8 cellular contexts compared by ENCODE assay signal in the genomic region with DNA sequence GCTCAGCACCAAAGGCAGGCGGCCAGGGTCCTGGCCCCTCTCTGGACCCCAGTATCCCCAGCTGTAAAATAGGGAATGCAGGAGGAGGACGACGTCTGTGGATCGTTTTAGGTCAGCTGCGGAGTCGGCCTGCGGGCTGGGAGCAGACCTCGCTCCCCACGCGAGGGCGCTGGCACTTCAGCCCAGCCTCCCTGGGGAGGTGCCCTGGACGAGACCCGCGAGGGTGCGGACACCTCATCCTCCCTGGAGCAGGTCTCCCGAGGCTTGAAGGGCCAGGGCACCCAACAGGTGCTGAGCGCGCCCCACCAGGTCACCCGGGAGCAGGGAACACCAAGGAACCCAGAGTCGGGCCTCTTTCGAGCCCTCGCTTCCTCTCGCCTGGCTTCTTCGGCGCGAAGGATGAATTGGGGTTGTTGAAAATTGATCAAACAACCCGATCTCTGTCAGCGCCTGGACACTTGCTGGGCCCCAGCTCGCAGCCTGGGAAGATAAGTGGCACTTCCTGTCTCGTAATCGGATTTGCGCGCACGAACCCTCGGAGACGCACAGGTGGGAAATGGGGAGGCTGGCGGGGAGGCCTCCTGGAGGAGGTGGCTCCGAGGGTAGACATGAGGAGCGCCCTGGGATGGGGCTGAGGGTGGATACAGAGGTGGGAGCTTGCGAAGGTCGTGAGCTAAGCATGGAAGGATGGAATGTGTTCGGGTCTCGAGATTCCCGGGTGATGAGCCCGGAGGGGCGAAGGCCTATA. TPM values are rescaled to one million over a fixed set of nuclear protein-coding genes. Genes with fewer than 3 reads are reported as not detected.
DNase-seq lines count a peak whose midpoint lies in the region; ATAC-seq lines count a peak whose summit lies in the region.

No MANE protein-coding gene starts in this region.

- H3K27me3 ChIP-seq in iPS-15b (ENCODE audit: control insufficient read depth, insufficient read depth, low read length) (peaks cover 55% of the 10 kb centered on the region), SJCRH30 (no peaks in the 10 kb centered on the region)

- H3K4me1 Mint-ChIP-seq in T-helper 17 cell: peaks cover 38% of the 10 kb centered on the region

- DNase-seq in NCI-H2227 (lab: John Stamatoyannopoulos, UW; ENCODE audit: unreplicated experiment): peak; percentile 36
- no peak for DNase-seq in NCI-H2227 treated with DMSO at 0.1 percent for 48 hours (lab: John Stamatoyannopoulos, UW)
- peak; percentile 49 to 57 (median 50) for DNase-seq in T-helper 17 cell
- peak; percentile 68 for DNase-seq in astrocyte of the hippocampus (ENCODE audit: low read depth, low spot score)
- no peak for DNase-seq in SJCRH30

- H3K9ac ChIP-seq in iPS-15b (ENCODE audit: low read depth, low read length): no peak overlapping the region

- peak; percentile 29 for ATAC-seq in HG03439 (IDR thresholded peaks at IDR 0.05; ENCODE audit: unreplicated experiment)
- ATAC-seq in T-helper 17 cell: peak; percentile 58

- H3K27me3 Mint-ChIP-seq in T-helper 17 cell: peaks cover 41% of the 10 kb centered on the region

- H3K4me3 Mint-ChIP-seq in T-helper 17 cell: peak overlapping the region; percentile 97

- no peaks in the 10 kb centered on the region for H3K9me3 ChIP-seq in T-helper 17 cell (ENCODE audit: control insufficient read depth, low read length, poor library complexity, severe bottlenecking)
- no peaks in the 10 kb centered on the region for H3K9me3 ChIP-seq in iPS-15b (ENCODE audit: control insufficient read depth, insufficient read depth, low read length)
- H3K9me3 ChIP-seq in SJCRH30 (replicated peaks): no peaks in the 10 kb centered on the region

- H3K27ac ChIP-seq in skin epidermis: peak overlapping the region in 13 of 21 experiments; percentile 10 to 83 (median 57)
- H3K27ac ChIP-seq in SJCRH30: no peak overlapping the region

- H3K4me3 ChIP-seq in iPS-15b (ENCODE audit: low read depth, low read length) (peak overlapping the region; percentile 63), skin epidermis (peak overlapping the region; percentile 39 to 78 (median 55)), SJCRH30 (no peak overlapping the region)

- H3K36me3 ChIP-seq in iPS-15b (ENCODE audit: control insufficient read depth, insufficient read depth, low read length): no peaks in the 10 kb centered on the region
- no peaks in the 10 kb centered on the region for H3K36me3 ChIP-seq in SJCRH30

- peaks cover 6% of the 10 kb centered on the region for H3K4me1 ChIP-seq in iPS-15b (ENCODE audit: control insufficient read depth, insufficient read depth, low read length)
- no peaks in the 10 kb centered on the region for H3K4me1 ChIP-seq in SJCRH30

- no peaks in the 10 kb centered on the region for H3K36me3 Mint-ChIP-seq in T-helper 17 cell (ENCODE audit: low read depth)

- peak overlapping the region; percentile 66 for H3K27ac Mint-ChIP-seq in T-helper 17 cell

RNA-seq across cellular contexts. Expression of gene VIPR1, which starts 0.6 kb away (rescaled TPM):
- 10 to 100 TPM; 33.4 to 72.9 TPM for total RNA-seq in T-helper 17 cell
- total RNA-seq in SJCRH30 (2014; rRNA removed; shearing (Covaris generic)): not detected in 2 replicates

Comparison
In these comparisons a context has a peak if more than half of its experiments do, and no peak if none do; other contexts are left out.
1. DNase-seq: peak in NCI-H2227 (single experiment), T-helper 17 cell (3 of 3) and astrocyte of the hippocampus (single experiment); none in NCI-H2227 treated with DMSO at 0.1 percent for 48 hours (single experiment) and SJCRH30 (0 of 2).
2. RNA of gene VIPR1, which starts 0.6 kb away (total RNA-seq): 33.4 to 72.9 TPM in T-helper 17 cell; not detected in SJCRH30; every median in the first group is over 10 times any median in the second.